ENCODE assay signal across 1 cellular context in the genomic region with DNA sequence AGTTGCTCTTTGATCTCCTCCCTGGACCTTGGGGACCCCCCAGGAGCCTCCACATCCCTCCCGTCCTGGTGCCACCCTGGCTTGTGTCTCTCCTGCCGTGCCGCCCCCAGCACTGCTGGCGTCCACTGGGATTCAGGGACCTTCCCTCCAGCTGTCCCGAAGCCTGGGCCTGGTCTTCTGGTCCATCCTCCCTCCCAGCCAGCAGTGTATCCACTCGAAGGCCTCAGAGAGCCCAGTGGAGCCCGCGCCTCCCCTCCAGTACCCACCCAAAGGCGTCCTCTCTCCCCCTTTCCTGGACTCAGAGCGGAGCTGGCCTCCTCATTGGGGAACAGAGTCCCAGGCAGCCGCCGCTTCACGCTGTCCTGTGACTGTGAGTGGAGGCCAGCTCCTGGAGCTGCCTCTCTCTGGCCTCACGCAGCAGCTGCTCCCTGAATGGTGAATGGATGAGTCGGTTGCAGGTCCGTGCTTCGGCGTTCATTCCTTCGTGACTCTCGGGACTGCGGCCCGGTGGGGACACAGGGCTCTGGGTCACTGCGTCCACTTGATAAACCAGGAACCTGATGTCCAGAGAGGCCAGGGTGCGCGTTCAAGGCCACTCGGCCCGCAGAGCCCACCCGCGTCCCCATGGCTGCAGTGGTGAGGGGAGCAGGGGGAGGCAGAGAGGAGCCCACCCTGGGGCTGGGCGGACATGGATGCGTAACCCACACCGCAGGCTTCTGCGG.
TF ChIP-seq lines count a peak whose summit lies in the region.

No MANE protein-coding gene starts in this region.

TF ChIP-seq in GM23338, 12 proteins besides CTCF, POLR2A, EP300 and RAD21:
- TF ChIP-seq EZH2 (IDR thresholded peaks at IDR 0.05; ENCODE audit: low read depth, unreplicated experiment) (peak; percentile 67), EZH2phosphoT487 (IDR thresholded peaks at IDR 0.05; ENCODE audit: unreplicated experiment) (peak; percentile 9), JUNB (IDR thresholded peaks at IDR 0.05; ENCODE audit: unreplicated experiment) (no peak)
TF ChIP-seq in GM23338: peak in this region for 2.
